Comparison of ENCODE assay signal across 29 cellular contexts in genomic region chr1:1898246-1898933, GRCh38. TPM values are rescaled to one million over a fixed set of nuclear protein-coding genes. Genes with fewer than 3 reads are reported as not detected.
"Had no signal": no experiment of that assay in that cellular context is flagged by ENCODE, and none has a peak within 500 bp of the region (broad histone marks: within the 10 kb centered on the region; RNA-seq: fewer than 3 reads in every experiment).

No MANE protein-coding gene starts in this region.

- DNase-seq: activated CD4-positive, alpha-beta T cell treated with anti-CD3 and anti-CD28 coated beads, Interleukin-2, amount 50 U/mL, for 48 hours; activated CD8-positive, alpha-beta memory T cell treated with anti-CD3 and anti-CD28 coated beads for 24 hours; activated effector memory CD4-positive, alpha-beta T cell treated with Interleukin-2 at 50 U/mL for 16 hours; activated naive CD4-positive, alpha-beta T cell treated with anti-CD3 and anti-CD28 coated beads for 36 hours; activated naive CD8-positive, alpha-beta T cell treated with anti-CD3 and anti-CD28 coated beads for 36 hours; aorta; cerebellar nuclear complex; dorsolateral prefrontal cortex; effector memory CD4-positive, alpha-beta T cell; left cardiac atrium; left ventricle myocardium superior; naive B cell; nephron progenitor cell; retina; sigmoid colon; stimulated activated CD4-positive, alpha-beta T cell treated with anti-CD3 and anti-CD28 coated beads, Interleukin-4, amount 100 ng/mL, for 4 hours; stimulated activated naive CD8-positive, alpha-beta T cell treated with anti-CD3 and anti-CD28 coated beads, Interleukin-15, amount 100 ng/mL, for 72 hours; substantia nigra; upper lobe of left lung had no signal

- FAIRE-seq: frontal cortex, pancreas, small intestine had no signal

- H3K27me3 ChIP-seq: adrenal gland, body of pancreas, cardiac muscle cell, pancreas, upper lobe of left lung had no signal

- H3K4me3 ChIP-seq: adrenal gland, body of pancreas, cardiac muscle cell, coronary artery, dorsolateral prefrontal cortex, pancreas, prostate gland, sigmoid colon, upper lobe of left lung had no signal

- H3K36me3 ChIP-seq: adrenal gland, cardiac muscle cell, pancreas, prostate gland, sigmoid colon, upper lobe of left lung had no signal

- H3K27ac ChIP-seq: adrenal gland, body of pancreas, cardiac muscle cell, coronary artery, dorsolateral prefrontal cortex, pancreas, prostate gland, sigmoid colon, upper lobe of left lung had no signal

- ATAC-seq: body of pancreas, left cardiac atrium, left ventricle myocardium superior, pancreas had no signal

- H3K9me3 ChIP-seq: adrenal gland, body of pancreas, pancreas, prostate gland, sigmoid colon, upper lobe of left lung had no signal

RNA-seq across cellular contexts. Expression of gene CALML6, which starts 16.7 kb away (rescaled TPM):
- total RNA-seq: epithelial cell of proximal tubule, frontal cortex, left ventricle myocardium superior, lung microvascular endothelial cell had no signal

RNA-seq across cellular contexts. Expression of gene TMEM52, which starts 20.7 kb away (rescaled TPM):
- total RNA-seq: aorta had no signal
